16 cellular contexts compared by ENCODE assay signal in genomic region chr2:39697480-39697879, GRCh38. TPM values are rescaled to one million over a fixed set of nuclear protein-coding genes. Genes with fewer than 3 reads are reported as not detected.
DNase-seq lines count a peak whose midpoint lies in the region; ATAC-seq lines count a peak whose summit lies in the region.
"Had no signal": no experiment of that assay in that cellular context is flagged by ENCODE, and none has a peak within 500 bp of the region (broad histone marks: within the 10 kb centered on the region; RNA-seq: fewer than 3 reads in every experiment).

No MANE protein-coding gene starts in this region.

- H4K91ac ChIP-seq in trophoblast cell (ENCODE audit: low read depth, low read length) = no peak overlapping the region
- no peak overlapping the region for H4K91ac ChIP-seq in neuronal stem cell (ENCODE audit: low read depth, low read length, poor library complexity)

- no peaks in the 10 kb centered on the region for H3K79me2 ChIP-seq in trophoblast cell (ENCODE audit: control insufficient read depth, insufficient read depth, low read length, poor library complexity)

- no peak overlapping the region for H3K14ac ChIP-seq in trophoblast cell (ENCODE audit: low read length)
- H3K14ac ChIP-seq in neuronal stem cell (ENCODE audit: low read length) = no peak overlapping the region

- H3K4me2 ChIP-seq in trophoblast cell (ENCODE audit: low read length) = no peak overlapping the region
- no peak overlapping the region for H3K4me2 ChIP-seq in neuronal stem cell (ENCODE audit: insufficient read depth, low read length, poor library complexity, severe bottlenecking)

- no peak overlapping the region for H3K23ac ChIP-seq in trophoblast cell (ENCODE audit: low read length)
- H3K23ac ChIP-seq in neuronal stem cell (ENCODE audit: low read depth, low read length, poor library complexity) = no peak overlapping the region

- H3K4me1 ChIP-seq in trophoblast cell (ENCODE audit: control insufficient read depth in 1 of 2, insufficient read depth in 2 of 2, low read length in 2 of 2) (peaks cover 7 to 10% of the 10 kb centered on the region in 2 experiments), neuronal stem cell (ENCODE audit: control insufficient read depth in 2 of 2, insufficient read depth in 1 of 2, low read depth in 1 of 2, low read length in 2 of 2) (peaks cover 10 to 19% of the 10 kb centered on the region in 2 donors)
- H3K4me1 ChIP-seq: transverse colon had no signal

- H2BK5ac ChIP-seq in trophoblast cell (ENCODE audit: low read depth, low read length, poor library complexity) = no peak overlapping the region
- H2BK5ac ChIP-seq in neuronal stem cell (ENCODE audit: low read length) = no peak overlapping the region

- H3K79me1 ChIP-seq in trophoblast cell (ENCODE audit: low read length) (peaks cover 2% of the 10 kb centered on the region), neuronal stem cell (ENCODE audit: low read depth, low read length) (no peaks in the 10 kb centered on the region)

- H2BK120ac ChIP-seq in trophoblast cell (ENCODE audit: insufficient read depth, low read length, poor library complexity) (no peak overlapping the region), neuronal stem cell (ENCODE audit: low read depth, low read length) (no peak overlapping the region)

- ATAC-seq in Right ventricle myocardium superior (ENCODE audit: poor library complexity) = peak; percentile 79
- ATAC-seq in HG03039 (IDR thresholded peaks at IDR 0.05; ENCODE audit: unreplicated experiment) = no peak

- H2AFZ ChIP-seq in trophoblast cell (ENCODE audit: insufficient read depth, low read length, poor library complexity) (no peak overlapping the region), neuronal stem cell (ENCODE audit: low read length) (no peak overlapping the region)

- intact Hi-C loops in Right ventricle myocardium superior (cut with DNase I) = loop anchor here (5.0 to 10.0 kb wide), 3 partner anchors 105 to 323 kb away; no protein-coding TSS in a partner anchor

- no CpG with 5 or more reads among the region's 2 CpGs for WGBS in trophoblast cell (ENCODE audit: extremely low coverage, insufficient coverage, insufficient read length)
- no CpG with 5 or more reads among the region's 2 CpGs for WGBS in neuronal stem cell (ENCODE audit: extremely low coverage in 2 of 2, insufficient read length in 2 of 2, insufficient replicate concordance in 1 of 2), 2 donors

- H2AK5ac ChIP-seq in trophoblast cell (ENCODE audit: low read length) (no peak overlapping the region), neuronal stem cell (ENCODE audit: low read depth, low read length) (no peak overlapping the region)

- H2BK12ac ChIP-seq in trophoblast cell (ENCODE audit: low read length) = no peak overlapping the region
- H2BK12ac ChIP-seq in neuronal stem cell (ENCODE audit: low read length) = no peak overlapping the region

- H3K4me3 ChIP-seq in trophoblast cell (ENCODE audit: low read depth, low read length) = no peak overlapping the region
- H3K4me3 ChIP-seq in neuronal stem cell (ENCODE audit: low read length in 2 of 2) = no peak overlapping the region
- H3K4me3 ChIP-seq: transverse colon had no signal

- no peak overlapping the region for H4K12ac ChIP-seq in trophoblast cell (ENCODE audit: low read depth, low read length)

- H3K4ac ChIP-seq in trophoblast cell (ENCODE audit: low read depth, low read length) (no peak overlapping the region), neuronal stem cell (ENCODE audit: low read length) (no peak overlapping the region)

- H4K8ac ChIP-seq in trophoblast cell (ENCODE audit: low read depth, low read length) (no peak overlapping the region), neuronal stem cell (ENCODE audit: low read depth, low read length) (no peak overlapping the region)

- H3K9me3 ChIP-seq in trophoblast cell (ENCODE audit: insufficient read depth, low read depth, low read length) (no peaks in the 10 kb centered on the region), neuronal stem cell (replicated peaks in 1 of 2; ENCODE audit: control insufficient read depth in 2 of 2, insufficient read depth in 1 of 2, low read depth in 1 of 2, low read length in 2 of 2) (peaks cover 2 to 36% of the 10 kb centered on the region in 2 donors)

- peak; percentile 13 for DNase-seq in Daoy (ENCODE audit: low read depth)
- peak; percentile 24 for DNase-seq in NCI-H774 (lab: John Stamatoyannopoulos, UW)
- peak; percentile 56 for DNase-seq in Right ventricle myocardium superior
- DNase-seq in pons (ENCODE audit: low spot score) = peak; percentile 49
- DNase-seq in RPMI8226 = no peak
- DNase-seq in trophoblast cell = no peak
- no peak for DNase-seq in neuronal stem cell (ENCODE audit: low spot score)
- DNase-seq: activated CD4-positive, CD25-positive, alpha-beta regulatory T cell treated with anti-CD3 and anti-CD28 coated beads, Interleukin-2, amount 50 U/mL, for 72 hours; activated naive CD8-positive, alpha-beta T cell treated with anti-CD3 and anti-CD28 coated beads, Interleukin-2, amount 10 ng/mL, durations not matched to agents 7 days and 5 days; activated T-cell treated with anti-CD3 and anti-CD28 coated beads for 4 hours; NCI-H510A treated with DMSO at 0.1 percent for 48 hours; transverse colon had no signal

- H3K36me3 ChIP-seq in trophoblast cell (ENCODE audit: control insufficient read depth in 1 of 2, insufficient read depth in 2 of 2, low read length in 2 of 2) = no peaks in the 10 kb centered on the region
- peaks cover 0 to 7% of the 10 kb centered on the region in 2 donors for H3K36me3 ChIP-seq in neuronal stem cell (replicated peaks in 1 of 2; ENCODE audit: control insufficient read depth in 2 of 2, insufficient read depth in 2 of 2, low read length in 2 of 2)
- H3K36me3 ChIP-seq: transverse colon had no signal

- no peak overlapping the region for H3K27ac ChIP-seq in trophoblast cell (ENCODE audit: low read depth, low read length)
- H3K27ac ChIP-seq in neuronal stem cell (replicated peaks; ENCODE audit: low read length) = no peak overlapping the region
- H3K27ac ChIP-seq: transverse colon had no signal

- H3K18ac ChIP-seq in trophoblast cell (ENCODE audit: low read length) = no peak overlapping the region
- H3K18ac ChIP-seq in neuronal stem cell (ENCODE audit: low read length) = no peak overlapping the region

- no peak overlapping the region for H3K9ac ChIP-seq in trophoblast cell (ENCODE audit: low read length)
- no peak overlapping the region for H3K9ac ChIP-seq in neuronal stem cell (ENCODE audit: low read depth, low read length, poor library complexity)

- no peak overlapping the region for H2BK15ac ChIP-seq in neuronal stem cell (ENCODE audit: low read length)

- H3K27me3 ChIP-seq in trophoblast cell (ENCODE audit: insufficient read depth, low read length) (no peaks in the 10 kb centered on the region), neuronal stem cell (ENCODE audit: control insufficient read depth in 3 of 3, insufficient read depth in 3 of 3, low read depth in 1 of 3, low read length in 3 of 3) (no peaks in the 10 kb centered on the region)
- H3K27me3 ChIP-seq: transverse colon had no signal

RNA-seq across cellular contexts. Expression of gene TMEM178A, which starts 31.8 kb away (rescaled TPM):
- 1.3 and 1.4 TPM in 2 replicates for total RNA-seq in Daoy (2014; rRNA removed; shearing (Covaris generic))
- total RNA-seq in Right ventricle myocardium superior = 1.9 TPM
- 3.7 and 3.9 TPM in 2 replicates for polyA plus RNA-seq in trophoblast cell (2013)
- 13.8 TPM for polyA plus RNA-seq in neuronal stem cell (2013, experiment 1 of 2)
- 13.1 TPM for polyA plus RNA-seq in neuronal stem cell (2013, experiment 2 of 2)
- total RNA-seq: dermis microvascular lymphatic vessel endothelial cell; RPMI7951; T-helper 1 cell treated with Interleukin-12 subunit alpha and Interleukin-12 subunit beta and Interleukin-4 antibody, amounts not matched to agents 30 ng/mL and 1 ng/mL, for 36 hours had no signal

Comparison
In these comparisons a context has a peak if more than half of its experiments do, and no peak if none do; other contexts are left out.
1. DNase-seq: peak in Daoy (single experiment), NCI-H774 (single experiment), Right ventricle myocardium superior (single experiment) and pons (single experiment); none in RPMI8226 (single experiment), trophoblast cell (0 of 2) and neuronal stem cell (single experiment).